35 cellular contexts compared by ENCODE assay signal in the genomic region with DNA sequence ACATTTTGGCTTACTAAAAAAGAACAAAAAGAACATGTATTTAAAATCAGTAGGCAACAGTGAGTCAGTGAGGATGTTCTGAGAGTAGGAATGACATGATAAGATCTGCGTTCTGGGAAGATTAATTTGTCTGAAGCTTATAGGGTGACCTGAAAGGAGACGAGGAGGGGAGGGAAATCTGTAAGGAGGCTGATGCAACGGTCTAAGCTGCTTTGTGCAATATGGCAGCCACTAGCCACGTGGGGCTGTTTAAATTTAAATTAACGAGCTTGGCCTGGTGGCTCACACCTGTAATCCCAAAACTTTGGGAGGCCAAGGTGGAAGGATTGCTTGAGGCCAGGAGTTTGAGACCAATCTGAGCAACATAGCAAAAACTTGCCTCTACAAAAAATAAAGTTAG.
"Had no signal": no experiment of that assay in that cellular context is flagged by ENCODE, and none has a peak within 500 bp of the region (broad histone marks: within the 10 kb centered on the region; RNA-seq: fewer than 3 reads in every experiment).

No MANE protein-coding gene starts in this region.

- H3K27ac ChIP-seq: adrenal gland, body of pancreas, breast epithelium, KMS-11, PC-9, RWPE1 had no signal

- H3K36me3 ChIP-seq: adrenal gland, breast epithelium had no signal

- H3K9me3 Mint-ChIP-seq: activated naive CD4-positive, alpha-beta T cell treated with anti-CD3 and anti-CD28 coated beads for 36 hours; activated naive CD4-positive, alpha-beta T cell treated with anti-CD3 and anti-CD28 coated beads, Interleukin-2, amount 50 U/mL, for 72 hours; activated T-cell treated with anti-CD3 and anti-CD28 coated beads, Interleukin-2, amount 50 U/mL, for 4 hours; activated T-helper 1 cell treated with anti-CD3 and anti-CD28 coated beads, Interleukin-12 subunit alpha, Interleukin-12 subunit beta, Interleukin-2, Interleukin-4 antibody, amounts not matched to agents 30 ng/mL and 10 ng/mL and 1 ng/mL, durations not matched to agents 14 hours and 24 hours and 36 hours; WTC11 had no signal

- ATAC-seq: activated CD8-positive, alpha-beta T cell treated with anti-CD3 and anti-CD28 coated beads, Interleukin-2, amount 10 ng/mL, durations not matched to agents 7 days and 5 days; activated naive CD4-positive, alpha-beta T cell treated with anti-CD3 and anti-CD28 coated beads, Interleukin-2, amount 50 U/mL, for 72 hours; activated T-cell treated with anti-CD3 and anti-CD28 coated beads, Interleukin-2, amount 50 U/mL, for 4 hours; body of pancreas; Right ventricle myocardium inferior; WTC11 had no signal

- H3K4me2 ChIP-seq: KMS-11, PC-9 had no signal

- DNase-seq: activated CD4-positive, alpha-beta T cell treated with anti-CD3 and anti-CD28 coated beads for 48 hours; activated CD4-positive, alpha-beta T cell treated with anti-CD3 and anti-CD28 coated beads, Interleukin-2, amount 50 U/mL, for 48 hours; activated CD4-positive, CD25-positive, alpha-beta regulatory T cell treated with anti-CD3 and anti-CD28 coated beads, Interleukin-2, amount 50 U/mL, for 72 hours; activated CD8-positive, alpha-beta T cell treated with anti-CD3 and anti-CD28 coated beads, Interleukin-2, amount 10 ng/mL, durations not matched to agents 7 days and 5 days; activated gamma-delta T cell treated with Interleukin-2 at 50 U/mL for 16 hours; activated naive CD4-positive, alpha-beta T cell treated with anti-CD3 and anti-CD28 coated beads for 36 hours; activated T-cell treated with anti-CD3 and anti-CD28 coated beads, Interleukin-2, amount 50 U/mL, for 4 hours; adrenal gland; body of pancreas; MM.1S; NCI-H1092 treated with DMSO at 0.1 percent for 48 hours; NCI-H1417; NCI-H146; NCI-H187; NCI-H2081; NCI-H2171 treated with DMSO at 0.1 percent for 48 hours; NCI-H2227 treated with DMSO at 0.1 percent for 48 hours; NCI-H446; NCI-H510A treated with DMSO at 0.1 percent for 48 hours; NCI-H526 treated with DMSO at 0.1 percent for 48 hours; NCI-H774; PC-9; SIG-M5; SW 1271; T1000 had no signal

- H3K4me1 ChIP-seq: adrenal gland, body of pancreas, breast epithelium had no signal

- H3K4me3 ChIP-seq: adrenal gland, body of pancreas, breast epithelium, PC-9 had no signal

- H2AFZ ChIP-seq: PC-9 had no signal

- H3K4me3 Mint-ChIP-seq: activated CD8-positive, alpha-beta T cell treated with anti-CD3 and anti-CD28 coated beads, Interleukin-2, amount 10 ng/mL, durations not matched to agents 7 days and 5 days; activated naive CD4-positive, alpha-beta T cell treated with anti-CD3 and anti-CD28 coated beads for 36 hours; activated T-cell treated with anti-CD3 and anti-CD28 coated beads, Interleukin-2, amount 50 U/mL, for 4 hours; activated T-helper 1 cell treated with anti-CD3 and anti-CD28 coated beads, Interleukin-12 subunit alpha, Interleukin-12 subunit beta, Interleukin-2, Interleukin-4 antibody, amounts not matched to agents 30 ng/mL and 10 ng/mL and 1 ng/mL, durations not matched to agents 14 hours and 24 hours and 36 hours; WTC11 had no signal

- FAIRE-seq: astrocyte, RCC 7860, TTC549 had no signal

- H3K27ac Mint-ChIP-seq: activated CD8-positive, alpha-beta T cell treated with anti-CD3 and anti-CD28 coated beads, Interleukin-2, amount 10 ng/mL, durations not matched to agents 7 days and 5 days; activated naive CD4-positive, alpha-beta T cell treated with anti-CD3 and anti-CD28 coated beads for 36 hours; activated T-helper 1 cell treated with anti-CD3 and anti-CD28 coated beads, Interleukin-12 subunit alpha, Interleukin-12 subunit beta, Interleukin-2, Interleukin-4 antibody, amounts not matched to agents 30 ng/mL and 10 ng/mL and 1 ng/mL, durations not matched to agents 14 hours and 24 hours and 36 hours; WTC11 had no signal

- H3K36me3 Mint-ChIP-seq: activated naive CD4-positive, alpha-beta T cell treated with anti-CD3 and anti-CD28 coated beads, Interleukin-2, amount 50 U/mL, for 72 hours; WTC11 had no signal

- H3K9ac ChIP-seq: KMS-11 had no signal

- H3K9me3 ChIP-seq: adrenal gland, body of pancreas, breast epithelium had no signal

- H3K27me3 ChIP-seq: adrenal gland, body of pancreas had no signal
